ENCODE assay signal across 31 cellular contexts in genomic region chr3:190499157-190499556, GRCh38. TPM values are rescaled to one million over a fixed set of nuclear protein-coding genes. Genes with fewer than 3 reads are reported as not detected.
"Had no signal": no experiment of that assay in that cellular context is flagged by ENCODE, and none has a peak within 500 bp of the region (broad histone marks: within the 10 kb centered on the region; RNA-seq: fewer than 3 reads in every experiment).

No MANE protein-coding gene starts in this region.

- H3K9me3 ChIP-seq: gastrocnemius medialis, prostate gland, spleen, testis, tibial nerve, upper lobe of right lung, vagina had no signal

- ATAC-seq: gastrocnemius medialis; left colon; natural killer cell; sciatic nerve; stimulated activated naive B cell treated with anti-CD40 and anti-IgM and Interleukin-4, amounts not matched to agents 10 μg/mL and 1 μg/mL and 100 μg/mL, for 72 hours; stimulated activated naive CD8-positive, alpha-beta T cell treated with anti-CD3 and anti-CD28 coated beads, Interleukin-15, amount 100 ng/mL, for 72 hours; upper lobe of right lung had no signal

- H3K4me2 ChIP-seq: hepatocyte had no signal

- DNase-seq: cortex of kidney; dorsolateral prefrontal cortex; effector CD8-positive, alpha-beta T cell; gastrocnemius medialis; kidney; left colon; mammary epithelial cell; natural killer cell; occipital lobe; spleen; stimulated activated CD4-positive, alpha-beta T cell treated with anti-CD3 and anti-CD28 coated beads, Interleukin-15, amount 100 ng/mL, for 24 hours; stimulated activated CD4-positive, alpha-beta T cell treated with anti-CD3 and anti-CD28 coated beads, Interleukin-1b, Interleukin-23, amount 100 ng/mL, for 48 hours; stimulated activated CD4-positive, alpha-beta T cell treated with anti-CD3 and anti-CD28 coated beads, Interleukin-4, amount 100 ng/mL, for 4 hours; stimulated activated naive B cell treated with anti-CD40 and anti-IgM and Interleukin-4, amounts not matched to agents 10 μg/mL and 1 μg/mL and 100 μg/mL, for 72 hours; stimulated activated naive CD8-positive, alpha-beta T cell treated with anti-CD3 and anti-CD28 coated beads, Interleukin-15, amount 100 ng/mL, for 72 hours; testis; upper lobe of right lung had no signal

- H3K79me2 ChIP-seq: hepatocyte, parathyroid adenoma had no signal

- H2AFZ ChIP-seq: hepatocyte, parathyroid adenoma had no signal

- H3K36me3 ChIP-seq: gastrocnemius medialis, prostate gland, spleen, tibial nerve, upper lobe of right lung, vagina had no signal

- H3K9ac ChIP-seq: parathyroid adenoma had no signal

- H3K27ac ChIP-seq: dorsolateral prefrontal cortex, gastrocnemius medialis, hepatocyte, parathyroid adenoma, prostate gland, spleen, testis, tibial nerve, upper lobe of right lung, vagina had no signal

- H3K27me3 ChIP-seq: dorsolateral prefrontal cortex, gastrocnemius medialis, hepatocyte, spleen, testis, tibial nerve, upper lobe of right lung, vagina had no signal

- H3K4me3 ChIP-seq: dorsolateral prefrontal cortex, gastrocnemius medialis, hepatocyte, prostate gland, spleen, testis, tibial nerve, upper lobe of right lung, vagina had no signal

- H3K4me1 ChIP-seq: parathyroid adenoma, prostate gland, spleen, testis, tibial nerve, upper lobe of right lung, vagina had no signal

RNA-seq across cellular contexts. Expression of gene TMEM207, which starts 49.5 kb away (rescaled TPM):
- total RNA-seq: dorsolateral prefrontal cortex, fibroblast of villous mesenchyme, gastrocnemius medialis, kidney, left colon, lower leg skin, mammary epithelial cell, mucosa of gallbladder, myocyte, natural killer cell, occipital lobe, prostate gland, renal cortical epithelial cell, sciatic nerve, skeletal muscle tissue, spleen, subcutaneous adipose tissue, tibial nerve, upper lobe of right lung, vagina had no signal
- polyA plus RNA-seq: esophagus, mammary epithelial cell, spleen had no signal
